ENCODE assay signal across 1 cellular context in the genomic region with DNA sequence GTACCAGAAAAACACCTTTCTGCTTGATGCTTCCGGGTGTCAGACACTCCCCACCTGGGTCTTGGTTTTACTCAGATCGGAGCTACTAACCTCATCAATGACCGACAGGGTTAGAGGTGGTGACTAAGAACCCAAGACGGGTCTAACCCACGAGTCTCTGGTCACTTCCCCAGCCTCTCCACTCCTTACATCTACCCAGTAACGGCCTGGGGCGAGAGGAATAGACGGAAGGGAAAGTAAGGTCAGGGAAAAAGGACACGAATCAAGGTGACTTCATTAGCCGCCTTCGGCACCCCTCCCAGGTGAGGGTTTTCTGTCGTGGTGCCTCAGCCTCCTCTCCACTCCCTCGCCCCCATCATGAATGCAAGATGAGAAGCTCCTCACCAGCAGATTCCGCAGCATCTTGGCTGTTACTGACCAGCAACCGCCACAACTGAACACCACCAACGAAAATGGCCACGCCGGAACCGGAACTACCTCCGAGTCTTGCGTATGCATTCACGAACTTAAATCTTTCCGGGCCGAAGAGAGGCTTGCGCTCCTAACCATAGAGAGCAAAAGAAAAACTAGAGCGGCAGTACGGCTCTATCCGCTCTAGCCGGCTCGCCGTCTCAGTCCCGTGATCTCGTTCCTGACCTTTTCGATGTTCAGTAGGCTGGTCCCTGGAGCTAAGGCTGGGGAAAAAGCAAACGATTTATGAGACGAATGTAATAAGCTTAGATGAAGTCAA.
TF ChIP-seq lines count a peak whose summit lies in the region.

A gene with protein sequence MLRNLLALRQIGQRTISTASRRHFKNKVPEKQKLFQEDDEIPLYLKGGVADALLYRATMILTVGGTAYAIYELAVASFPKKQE (minus strand): TSS at position 469 of the 730 bp plus-strand sequence. CDS start 67 bp downstream, at position 402.

TF ChIP-seq in HepG2, 621 proteins besides CTCF, POLR2A, EP300 and RAD21 (continued from another document and continues in another):
- TF ChIP-seq, protein P1, sequence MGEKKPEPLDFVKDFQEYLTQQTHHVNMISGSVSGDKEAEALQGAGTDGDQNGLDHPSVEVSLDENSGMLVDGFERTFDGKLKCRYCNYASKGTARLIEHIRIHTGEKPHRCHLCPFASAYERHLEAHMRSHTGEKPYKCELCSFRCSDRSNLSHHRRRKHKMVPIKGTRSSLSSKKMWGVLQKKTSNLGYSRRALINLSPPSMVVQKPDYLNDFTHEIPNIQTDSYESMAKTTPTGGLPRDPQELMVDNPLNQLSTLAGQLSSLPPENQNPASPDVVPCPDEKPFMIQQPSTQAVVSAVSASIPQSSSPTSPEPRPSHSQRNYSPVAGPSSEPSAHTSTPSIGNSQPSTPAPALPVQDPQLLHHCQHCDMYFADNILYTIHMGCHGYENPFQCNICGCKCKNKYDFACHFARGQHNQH (CRISPR knock-in tag; IDR thresholded peaks at IDR 0.05): peak; percentile 85
- TF ChIP-seq, protein P2, sequence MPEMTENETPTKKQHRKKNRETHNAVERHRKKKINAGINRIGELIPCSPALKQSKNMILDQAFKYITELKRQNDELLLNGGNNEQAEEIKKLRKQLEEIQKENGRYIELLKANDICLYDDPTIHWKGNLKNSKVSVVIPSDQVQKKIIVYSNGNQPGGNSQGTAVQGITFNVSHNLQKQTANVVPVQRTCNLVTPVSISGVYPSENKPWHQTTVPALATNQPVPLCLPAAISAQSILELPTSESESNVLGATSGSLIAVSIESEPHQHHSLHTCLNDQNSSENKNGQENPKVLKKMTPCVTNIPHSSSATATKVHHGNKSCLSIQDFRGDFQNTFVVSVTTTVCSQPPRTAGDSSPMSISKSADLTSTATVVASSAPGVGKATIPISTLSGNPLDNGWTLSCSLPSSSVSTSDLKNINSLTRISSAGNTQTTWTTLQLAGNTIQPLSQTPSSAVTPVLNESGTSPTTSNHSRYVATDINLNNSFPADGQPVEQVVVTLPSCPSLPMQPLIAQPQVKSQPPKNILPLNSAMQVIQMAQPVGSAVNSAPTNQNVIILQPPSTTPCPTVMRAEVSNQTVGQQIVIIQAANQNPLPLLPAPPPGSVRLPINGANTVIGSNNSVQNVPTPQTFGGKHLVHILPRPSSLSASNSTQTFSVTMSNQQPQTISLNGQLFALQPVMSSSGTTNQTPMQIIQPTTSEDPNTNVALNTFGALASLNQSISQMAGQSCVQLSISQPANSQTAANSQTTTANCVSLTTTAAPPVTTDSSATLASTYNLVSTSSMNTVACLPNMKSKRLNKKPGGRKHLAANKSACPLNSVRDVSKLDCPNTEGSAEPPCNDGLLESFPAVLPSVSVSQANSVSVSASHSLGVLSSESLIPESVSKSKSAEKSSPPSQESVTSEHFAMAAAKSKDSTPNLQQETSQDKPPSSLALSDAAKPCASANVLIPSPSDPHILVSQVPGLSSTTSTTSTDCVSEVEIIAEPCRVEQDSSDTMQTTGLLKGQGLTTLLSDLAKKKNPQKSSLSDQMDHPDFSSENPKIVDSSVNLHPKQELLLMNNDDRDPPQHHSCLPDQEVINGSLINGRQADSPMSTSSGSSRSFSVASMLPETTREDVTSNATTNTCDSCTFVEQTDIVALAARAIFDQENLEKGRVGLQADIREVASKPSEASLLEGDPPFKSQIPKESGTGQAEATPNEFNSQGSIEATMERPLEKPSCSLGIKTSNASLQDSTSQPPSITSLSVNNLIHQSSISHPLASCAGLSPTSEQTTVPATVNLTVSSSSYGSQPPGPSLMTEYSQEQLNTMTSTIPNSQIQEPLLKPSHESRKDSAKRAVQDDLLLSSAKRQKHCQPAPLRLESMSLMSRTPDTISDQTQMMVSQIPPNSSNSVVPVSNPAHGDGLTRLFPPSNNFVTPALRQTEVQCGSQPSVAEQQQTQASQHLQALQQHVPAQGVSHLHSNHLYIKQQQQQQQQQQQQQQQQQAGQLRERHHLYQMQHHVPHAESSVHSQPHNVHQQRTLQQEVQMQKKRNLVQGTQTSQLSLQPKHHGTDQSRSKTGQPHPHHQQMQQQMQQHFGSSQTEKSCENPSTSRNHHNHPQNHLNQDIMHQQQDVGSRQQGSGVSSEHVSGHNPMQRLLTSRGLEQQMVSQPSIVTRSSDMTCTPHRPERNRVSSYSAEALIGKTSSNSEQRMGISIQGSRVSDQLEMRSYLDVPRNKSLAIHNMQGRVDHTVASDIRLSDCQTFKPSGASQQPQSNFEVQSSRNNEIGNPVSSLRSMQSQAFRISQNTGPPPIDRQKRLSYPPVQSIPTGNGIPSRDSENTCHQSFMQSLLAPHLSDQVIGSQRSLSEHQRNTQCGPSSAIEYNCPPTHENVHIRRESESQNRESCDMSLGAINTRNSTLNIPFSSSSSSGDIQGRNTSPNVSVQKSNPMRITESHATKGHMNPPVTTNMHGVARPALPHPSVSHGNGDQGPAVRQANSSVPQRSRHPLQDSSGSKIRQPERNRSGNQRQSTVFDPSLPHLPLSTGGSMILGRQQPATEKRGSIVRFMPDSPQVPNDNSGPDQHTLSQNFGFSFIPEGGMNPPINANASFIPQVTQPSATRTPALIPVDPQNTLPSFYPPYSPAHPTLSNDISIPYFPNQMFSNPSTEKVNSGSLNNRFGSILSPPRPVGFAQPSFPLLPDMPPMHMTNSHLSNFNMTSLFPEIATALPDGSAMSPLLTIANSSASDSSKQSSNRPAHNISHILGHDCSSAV (CRISPR knock-in tag; IDR thresholded peaks at IDR 0.05; ENCODE audit: borderline replicate concordance): no peak
- TF ChIP-seq FOXA1 (IDR thresholded peaks at IDR 0.05) (no peak), FOXA1 (CRISPR knock-in tag; IDR thresholded peaks at IDR 0.05) (no peak), SALL2 (CRISPR knock-in tag; IDR thresholded peaks at IDR 0.05) (no peak), ZSCAN21 (CRISPR knock-in tag; IDR thresholded peaks at IDR 0.05; ENCODE audit: borderline replicate concordance) (no peak), TOE1 (CRISPR knock-in tag; IDR thresholded peaks at IDR 0.05) (peak; percentile 11; the same call in 1 of the 2 replicates), ZNF546 (CRISPR knock-in tag; conservative IDR thresholded peaks at IDR 0.05) (no peak), SKI (IDR thresholded peaks at IDR 0.05; ENCODE audit: partially characterized antibody) (no peak), ZNF234 (CRISPR knock-in tag; conservative IDR thresholded peaks at IDR 0.05) (no peak), ZEB1 (IDR thresholded peaks at IDR 0.05; ENCODE audit: insufficient replicate concordance, low read depth) (no peak), ZNF839 (CRISPR knock-in tag; IDR thresholded peaks at IDR 0.05; ENCODE audit: borderline replicate concordance) (no peak), HDAC2 (CRISPR knock-in tag; IDR thresholded peaks at IDR 0.05) (peak; percentile 69; the same call in 1 of the 2 replicates), SP2 (CRISPR knock-in tag; IDR thresholded peaks at IDR 0.05) (no peak; the same call in 1 of the 2 replicates), KLF13 (CRISPR knock-in tag; IDR thresholded peaks at IDR 0.05) (no peak), ZNF292 (CRISPR knock-in tag; IDR thresholded peaks at IDR 0.05; ENCODE audit: borderline replicate concordance, low read depth) (0 out of 2 replicates have a peak, but pooled peaks have one; percentile 19), NONO (IDR thresholded peaks at IDR 0.05) (no peak), NONO (CRISPR knock-in tag; conservative IDR thresholded peaks at IDR 0.05) (peak; percentile 87), GATAD2A (CRISPR knock-in tag; IDR thresholded peaks at IDR 0.05) (peak; percentile 69; the same call in 1 of the 2 replicates), ZC3H4 (CRISPR knock-in tag; IDR thresholded peaks at IDR 0.05; ENCODE audit: borderline replicate concordance) (no peak), NR2F6 (IDR thresholded peaks at IDR 0.05) (peak; percentile 86), NR2F6 (CRISPR knock-in tag; IDR thresholded peaks at IDR 0.05) (peak; percentile 94), ZNF644 (CRISPR knock-in tag; IDR thresholded peaks at IDR 0.05; ENCODE audit: low read depth) (peak; percentile 60; the same call in 1 of the 2 replicates), ZNF891 (CRISPR knock-in tag; IDR thresholded peaks at IDR 0.05) (peak; percentile 48; the same call in 1 of the 2 replicates), ZNF629 (CRISPR knock-in tag; conservative IDR thresholded peaks at IDR 0.05) (no peak), MTA3 (CRISPR knock-in tag; IDR thresholded peaks at IDR 0.05) (no peak), TBX2 (CRISPR knock-in tag; IDR thresholded peaks at IDR 0.05; ENCODE audit: borderline replicate concordance) (peak; percentile 72; the same call in 1 of the 2 replicates), ZNF3 (CRISPR knock-in tag; IDR thresholded peaks at IDR 0.05) (no peak)
- TF ChIP-seq, protein P3, sequence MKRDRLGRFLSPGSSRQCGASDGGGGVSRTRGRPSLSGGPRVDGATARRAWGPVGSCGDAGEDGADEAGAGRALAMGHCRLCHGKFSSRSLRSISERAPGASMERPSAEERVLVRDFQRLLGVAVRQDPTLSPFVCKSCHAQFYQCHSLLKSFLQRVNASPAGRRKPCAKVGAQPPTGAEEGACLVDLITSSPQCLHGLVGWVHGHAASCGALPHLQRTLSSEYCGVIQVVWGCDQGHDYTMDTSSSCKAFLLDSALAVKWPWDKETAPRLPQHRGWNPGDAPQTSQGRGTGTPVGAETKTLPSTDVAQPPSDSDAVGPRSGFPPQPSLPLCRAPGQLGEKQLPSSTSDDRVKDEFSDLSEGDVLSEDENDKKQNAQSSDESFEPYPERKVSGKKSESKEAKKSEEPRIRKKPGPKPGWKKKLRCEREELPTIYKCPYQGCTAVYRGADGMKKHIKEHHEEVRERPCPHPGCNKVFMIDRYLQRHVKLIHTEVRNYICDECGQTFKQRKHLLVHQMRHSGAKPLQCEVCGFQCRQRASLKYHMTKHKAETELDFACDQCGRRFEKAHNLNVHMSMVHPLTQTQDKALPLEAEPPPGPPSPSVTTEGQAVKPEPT (CRISPR knock-in tag; IDR thresholded peaks at IDR 0.05; ENCODE audit: low read depth): no peak
- TF ChIP-seq, protein P4, sequence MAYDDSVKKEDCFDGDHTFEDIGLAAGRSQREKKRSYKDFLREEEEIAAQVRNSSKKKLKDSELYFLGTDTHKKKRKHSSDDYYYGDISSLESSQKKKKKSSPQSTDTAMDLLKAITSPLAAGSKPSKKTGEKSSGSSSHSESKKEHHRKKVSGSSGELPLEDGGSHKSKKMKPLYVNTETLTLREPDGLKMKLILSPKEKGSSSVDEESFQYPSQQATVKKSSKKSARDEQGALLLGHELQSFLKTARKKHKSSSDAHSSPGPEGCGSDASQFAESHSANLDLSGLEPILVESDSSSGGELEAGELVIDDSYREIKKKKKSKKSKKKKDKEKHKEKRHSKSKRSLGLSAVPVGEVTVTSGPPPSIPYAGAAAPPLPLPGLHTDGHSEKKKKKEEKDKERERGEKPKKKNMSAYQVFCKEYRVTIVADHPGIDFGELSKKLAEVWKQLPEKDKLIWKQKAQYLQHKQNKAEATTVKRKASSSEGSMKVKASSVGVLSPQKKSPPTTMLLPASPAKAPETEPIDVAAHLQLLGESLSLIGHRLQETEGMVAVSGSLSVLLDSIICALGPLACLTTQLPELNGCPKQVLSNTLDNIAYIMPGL (CRISPR knock-in tag; IDR thresholded peaks at IDR 0.05; ENCODE audit: borderline replicate concordance in 1 of 2, low read depth in 1 of 2): peak; percentile 61 to 85; a peak in 1 of 4 replicates
- TF ChIP-seq, protein P5, sequence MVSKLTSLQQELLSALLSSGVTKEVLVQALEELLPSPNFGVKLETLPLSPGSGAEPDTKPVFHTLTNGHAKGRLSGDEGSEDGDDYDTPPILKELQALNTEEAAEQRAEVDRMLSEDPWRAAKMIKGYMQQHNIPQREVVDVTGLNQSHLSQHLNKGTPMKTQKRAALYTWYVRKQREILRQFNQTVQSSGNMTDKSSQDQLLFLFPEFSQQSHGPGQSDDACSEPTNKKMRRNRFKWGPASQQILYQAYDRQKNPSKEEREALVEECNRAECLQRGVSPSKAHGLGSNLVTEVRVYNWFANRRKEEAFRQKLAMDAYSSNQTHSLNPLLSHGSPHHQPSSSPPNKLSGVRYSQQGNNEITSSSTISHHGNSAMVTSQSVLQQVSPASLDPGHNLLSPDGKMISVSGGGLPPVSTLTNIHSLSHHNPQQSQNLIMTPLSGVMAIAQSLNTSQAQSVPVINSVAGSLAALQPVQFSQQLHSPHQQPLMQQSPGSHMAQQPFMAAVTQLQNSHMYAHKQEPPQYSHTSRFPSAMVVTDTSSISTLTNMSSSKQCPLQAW (CRISPR knock-in tag; IDR thresholded peaks at IDR 0.05): peak; percentile 85
- TF ChIP-seq, protein P6, sequence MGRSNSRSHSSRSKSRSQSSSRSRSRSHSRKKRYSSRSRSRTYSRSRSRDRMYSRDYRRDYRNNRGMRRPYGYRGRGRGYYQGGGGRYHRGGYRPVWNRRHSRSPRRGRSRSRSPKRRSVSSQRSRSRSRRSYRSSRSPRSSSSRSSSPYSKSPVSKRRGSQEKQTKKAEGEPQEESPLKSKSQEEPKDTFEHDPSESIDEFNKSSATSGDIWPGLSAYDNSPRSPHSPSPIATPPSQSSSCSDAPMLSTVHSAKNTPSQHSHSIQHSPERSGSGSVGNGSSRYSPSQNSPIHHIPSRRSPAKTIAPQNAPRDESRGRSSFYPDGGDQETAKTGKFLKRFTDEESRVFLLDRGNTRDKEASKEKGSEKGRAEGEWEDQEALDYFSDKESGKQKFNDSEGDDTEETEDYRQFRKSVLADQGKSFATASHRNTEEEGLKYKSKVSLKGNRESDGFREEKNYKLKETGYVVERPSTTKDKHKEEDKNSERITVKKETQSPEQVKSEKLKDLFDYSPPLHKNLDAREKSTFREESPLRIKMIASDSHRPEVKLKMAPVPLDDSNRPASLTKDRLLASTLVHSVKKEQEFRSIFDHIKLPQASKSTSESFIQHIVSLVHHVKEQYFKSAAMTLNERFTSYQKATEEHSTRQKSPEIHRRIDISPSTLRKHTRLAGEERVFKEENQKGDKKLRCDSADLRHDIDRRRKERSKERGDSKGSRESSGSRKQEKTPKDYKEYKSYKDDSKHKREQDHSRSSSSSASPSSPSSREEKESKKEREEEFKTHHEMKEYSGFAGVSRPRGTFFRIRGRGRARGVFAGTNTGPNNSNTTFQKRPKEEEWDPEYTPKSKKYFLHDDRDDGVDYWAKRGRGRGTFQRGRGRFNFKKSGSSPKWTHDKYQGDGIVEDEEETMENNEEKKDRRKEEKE (IDR thresholded peaks at IDR 0.05): no peak
- TF ChIP-seq, protein P7, sequence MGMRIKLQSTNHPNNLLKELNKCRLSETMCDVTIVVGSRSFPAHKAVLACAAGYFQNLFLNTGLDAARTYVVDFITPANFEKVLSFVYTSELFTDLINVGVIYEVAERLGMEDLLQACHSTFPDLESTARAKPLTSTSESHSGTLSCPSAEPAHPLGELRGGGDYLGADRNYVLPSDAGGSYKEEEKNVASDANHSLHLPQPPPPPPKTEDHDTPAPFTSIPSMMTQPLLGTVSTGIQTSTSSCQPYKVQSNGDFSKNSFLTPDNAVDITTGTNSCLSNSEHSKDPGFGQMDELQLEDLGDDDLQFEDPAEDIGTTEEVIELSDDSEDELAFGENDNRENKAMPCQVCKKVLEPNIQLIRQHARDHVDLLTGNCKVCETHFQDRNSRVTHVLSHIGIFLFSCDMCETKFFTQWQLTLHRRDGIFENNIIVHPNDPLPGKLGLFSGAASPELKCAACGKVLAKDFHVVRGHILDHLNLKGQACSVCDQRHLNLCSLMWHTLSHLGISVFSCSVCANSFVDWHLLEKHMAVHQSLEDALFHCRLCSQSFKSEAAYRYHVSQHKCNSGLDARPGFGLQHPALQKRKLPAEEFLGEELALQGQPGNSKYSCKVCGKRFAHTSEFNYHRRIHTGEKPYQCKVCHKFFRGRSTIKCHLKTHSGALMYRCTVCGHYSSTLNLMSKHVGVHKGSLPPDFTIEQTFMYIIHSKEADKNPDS (CRISPR knock-in tag; IDR thresholded peaks at IDR 0.05): 0 out of 2 replicates have a peak, but pooled peaks have one; percentile 20
- TF ChIP-seq, protein P8, sequence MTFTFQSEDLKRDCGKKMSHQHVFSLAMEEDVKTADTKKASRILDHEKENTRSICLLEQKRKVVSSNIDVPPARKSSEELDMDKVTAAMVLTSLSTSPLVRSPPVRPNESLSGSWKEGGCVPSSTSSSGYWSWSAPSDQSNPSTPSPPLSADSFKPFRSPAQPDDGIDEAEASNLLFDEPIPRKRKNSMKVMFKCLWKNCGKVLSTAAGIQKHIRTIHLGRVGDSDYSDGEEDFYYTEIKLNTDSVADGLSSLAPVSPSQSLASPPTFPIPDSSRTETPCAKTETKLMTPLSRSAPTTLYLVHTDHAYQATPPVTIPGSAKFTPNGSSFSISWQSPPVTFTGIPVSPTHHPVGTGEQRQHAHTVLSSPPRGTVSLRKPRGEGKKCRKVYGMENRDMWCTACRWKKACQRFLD (CRISPR knock-in tag; IDR thresholded peaks at IDR 0.05; ENCODE audit: borderline replicate concordance): no peak
